ENCODE assay signal across 17 cellular contexts in genomic region chr12:56614627-56615026, GRCh38. TPM values are rescaled to one million over a fixed set of nuclear protein-coding genes. Genes with fewer than 3 reads are reported as not detected.
A peak's percentile ranks its signal among the peaks of the same experiment; 100 is the strongest.
DNase-seq lines count a peak whose midpoint lies in the region; ATAC-seq and TF ChIP-seq lines count a peak whose summit lies in the region.
"Had no signal": no experiment of that assay in that cellular context is flagged by ENCODE, and none has a peak within 500 bp of the region (broad histone marks: within the 10 kb centered on the region; RNA-seq: fewer than 3 reads in every experiment).

No MANE protein-coding gene starts in this region.

- peaks cover 11% of the 10 kb centered on the region for H3K4me1 Mint-ChIP-seq in activated naive CD8-positive, alpha-beta T cell treated with anti-CD3 and anti-CD28 coated beads for 36 hours
- peaks cover 18% of the 10 kb centered on the region for H3K4me1 Mint-ChIP-seq in activated naive CD8-positive, alpha-beta T cell treated with anti-CD3 and anti-CD28 coated beads, Interleukin-2, amount 50 U/mL, for 24 hours
- H3K4me1 Mint-ChIP-seq in activated B cell treated with CpG ODN at 0.5 μM for 24 hours: peaks cover 18% of the 10 kb centered on the region
- H3K4me1 Mint-ChIP-seq in effector memory CD8-positive, alpha-beta T cell (ENCODE audit: low read depth in 2 of 2): peaks cover 6 to 23% of the 10 kb centered on the region in 2 donors
- peaks cover 17 to 47% of the 10 kb centered on the region in 2 donors for H3K4me1 Mint-ChIP-seq in stimulated activated naive B cell treated with anti-CD40 and anti-IgM and Interleukin-4, amounts not matched to agents 10 μg/mL and 1 μg/mL and 100 μg/mL, for 72 hours

- intact Hi-C loops in activated B cell treated with CpG ODN at 0.5 μM for 24 hours (cut with micrococcal nuclease): no loop called here

- POLR2A ChIA-PET in activated B cell treated with CpG ODN at 0.5 μM for 24 hours (lab: Charles Lee): interaction anchor here (0.5 to 2.8 kb wide), 3 partner anchors 13 to 22 kb away, joined by 3 to 8 read pairs (median 3); partner anchors contain the start of gene BAZ2A

- no peak for TF ChIP-seq CTCF in activated B cell treated with CpG ODN at 0.5 μM for 24 hours (IDR thresholded peaks at IDR 0.05)
- no peak for TF ChIP-seq CTCF in foreskin fibroblast (IDR thresholded peaks at IDR 0.05; ENCODE audit: low read depth, low read length)

- peak overlapping the region; percentile 12 for H3K27ac Mint-ChIP-seq in activated naive CD8-positive, alpha-beta T cell treated with anti-CD3 and anti-CD28 coated beads for 36 hours
- no peak overlapping the region for H3K27ac Mint-ChIP-seq in activated naive CD8-positive, alpha-beta T cell treated with anti-CD3 and anti-CD28 coated beads, Interleukin-2, amount 50 U/mL, for 24 hours
- peak overlapping the region; percentile 47 for H3K27ac Mint-ChIP-seq in activated B cell treated with CpG ODN at 0.5 μM for 24 hours
- peak overlapping the region; percentile 7 to 41 for H3K27ac Mint-ChIP-seq in effector memory CD8-positive, alpha-beta T cell
- peak overlapping the region; percentile 80 for H3K27ac Mint-ChIP-seq in stimulated activated naive B cell treated with anti-CD40 and anti-IgM and Interleukin-4, amounts not matched to agents 10 μg/mL and 1 μg/mL and 100 μg/mL, for 72 hours

- no peaks in the 10 kb centered on the region for H3K9me3 Mint-ChIP-seq in activated naive CD8-positive, alpha-beta T cell treated with anti-CD3 and anti-CD28 coated beads for 36 hours
- H3K9me3 Mint-ChIP-seq in activated naive CD8-positive, alpha-beta T cell treated with anti-CD3 and anti-CD28 coated beads, Interleukin-2, amount 50 U/mL, for 24 hours: no peaks in the 10 kb centered on the region
- no peaks in the 10 kb centered on the region for H3K9me3 Mint-ChIP-seq in activated B cell treated with CpG ODN at 0.5 μM for 24 hours
- H3K9me3 Mint-ChIP-seq in effector memory CD8-positive, alpha-beta T cell: no peaks in the 10 kb centered on the region
- no peaks in the 10 kb centered on the region for H3K9me3 Mint-ChIP-seq in stimulated activated naive B cell treated with anti-CD40 and anti-IgM and Interleukin-4, amounts not matched to agents 10 μg/mL and 1 μg/mL and 100 μg/mL, for 72 hours

- no peak for DNase-seq in activated naive CD8-positive, alpha-beta T cell treated with anti-CD3 and anti-CD28 coated beads for 36 hours
- no peak for DNase-seq in activated naive CD8-positive, alpha-beta T cell treated with anti-CD3 and anti-CD28 coated beads, Interleukin-2, amount 50 U/mL, for 24 hours
- no peak for DNase-seq in activated B cell treated with CpG ODN at 0.5 μM for 24 hours
- DNase-seq in effector memory CD8-positive, alpha-beta T cell: no peak
- DNase-seq in stimulated activated naive B cell treated with anti-CD40 and anti-IgM and Interleukin-4, amounts not matched to agents 10 μg/mL and 1 μg/mL and 100 μg/mL, for 72 hours: no peak
- no peak for DNase-seq in dedifferentiated amniotic fluid mesenchymal stem cell (ENCODE audit: extremely low spot score)
- no peak for DNase-seq in NK-92 (lab: John Stamatoyannopoulos, UW; ENCODE audit: unreplicated experiment)
- DNase-seq in foreskin fibroblast: no peak
- DNase-seq: BE2C, COR-L47, DMS79, H7, Karpas-422, NCI-H1694, NCI-H2081, NCI-H2171 treated with DMSO at 0.1 percent for 48 hours, OCI-M1 had no signal

- CTCF ChIA-PET in activated B cell treated with CpG ODN at 0.5 μM for 24 hours (lab: Charles Lee): interaction anchor here (0.6 to 1.8 kb wide), 2 partner anchors 22 to 133 kb away, joined by 3 to 5 read pairs; no protein-coding TSS in a partner anchor

- H3K36me3 Mint-ChIP-seq in activated naive CD8-positive, alpha-beta T cell treated with anti-CD3 and anti-CD28 coated beads for 36 hours: peaks cover 40% of the 10 kb centered on the region
- H3K36me3 Mint-ChIP-seq in activated naive CD8-positive, alpha-beta T cell treated with anti-CD3 and anti-CD28 coated beads, Interleukin-2, amount 50 U/mL, for 24 hours (ENCODE audit: low read depth): peaks cover 57% of the 10 kb centered on the region
- peaks cover 95% of the 10 kb centered on the region for H3K36me3 Mint-ChIP-seq in activated B cell treated with CpG ODN at 0.5 μM for 24 hours (ENCODE audit: low read depth)
- H3K36me3 Mint-ChIP-seq in effector memory CD8-positive, alpha-beta T cell (ENCODE audit: insufficient read depth): peaks cover 96% of the 10 kb centered on the region
- peaks cover 58 to 68% of the 10 kb centered on the region in 2 donors for H3K36me3 Mint-ChIP-seq in stimulated activated naive B cell treated with anti-CD40 and anti-IgM and Interleukin-4, amounts not matched to agents 10 μg/mL and 1 μg/mL and 100 μg/mL, for 72 hours

- no peak overlapping the region for H3K4me3 ChIP-seq in foreskin fibroblast (ENCODE audit: low read depth in 1 of 2, low read length in 2 of 2)

- H3K27me3 Mint-ChIP-seq in activated naive CD8-positive, alpha-beta T cell treated with anti-CD3 and anti-CD28 coated beads for 36 hours: no peaks in the 10 kb centered on the region
- no peaks in the 10 kb centered on the region for H3K27me3 Mint-ChIP-seq in activated naive CD8-positive, alpha-beta T cell treated with anti-CD3 and anti-CD28 coated beads, Interleukin-2, amount 50 U/mL, for 24 hours
- no peaks in the 10 kb centered on the region for H3K27me3 Mint-ChIP-seq in activated B cell treated with CpG ODN at 0.5 μM for 24 hours
- no peaks in the 10 kb centered on the region for H3K27me3 Mint-ChIP-seq in effector memory CD8-positive, alpha-beta T cell
- H3K27me3 Mint-ChIP-seq in stimulated activated naive B cell treated with anti-CD40 and anti-IgM and Interleukin-4, amounts not matched to agents 10 μg/mL and 1 μg/mL and 100 μg/mL, for 72 hours: no peaks in the 10 kb centered on the region

- H3K4me3 Mint-ChIP-seq in activated naive CD8-positive, alpha-beta T cell treated with anti-CD3 and anti-CD28 coated beads for 36 hours: no peak overlapping the region
- no peak overlapping the region for H3K4me3 Mint-ChIP-seq in activated naive CD8-positive, alpha-beta T cell treated with anti-CD3 and anti-CD28 coated beads, Interleukin-2, amount 50 U/mL, for 24 hours
- H3K4me3 Mint-ChIP-seq in activated B cell treated with CpG ODN at 0.5 μM for 24 hours: no peak overlapping the region
- H3K4me3 Mint-ChIP-seq in effector memory CD8-positive, alpha-beta T cell: no peak overlapping the region
- no peak overlapping the region for H3K4me3 Mint-ChIP-seq in stimulated activated naive B cell treated with anti-CD40 and anti-IgM and Interleukin-4, amounts not matched to agents 10 μg/mL and 1 μg/mL and 100 μg/mL, for 72 hours

- no peak for ATAC-seq in activated naive CD8-positive, alpha-beta T cell treated with anti-CD3 and anti-CD28 coated beads, Interleukin-2, amount 50 U/mL, for 24 hours
- ATAC-seq in activated B cell treated with CpG ODN at 0.5 μM for 24 hours (ENCODE audit: low read depth): no peak
- ATAC-seq in effector memory CD8-positive, alpha-beta T cell (replicated peaks): no peak
- ATAC-seq in stimulated activated naive B cell treated with anti-CD40 and anti-IgM and Interleukin-4, amounts not matched to agents 10 μg/mL and 1 μg/mL and 100 μg/mL, for 72 hours (replicated peaks): no peak

RNA-seq across cellular contexts. Expression of gene BAZ2A, which starts 15.5 kb away (rescaled TPM):
- total RNA-seq in activated naive CD8-positive, alpha-beta T cell treated with anti-CD3 and anti-CD28 coated beads for 36 hours: 10 to 100 TPM; 65.4 to 65.8 TPM
- 153 and 192 TPM in 2 replicates for total RNA-seq in activated B cell treated with CpG ODN at 0.5 μM for 24 hours

RNA-seq across cellular contexts. Expression of gene ATP5F1B, which starts 31.2 kb away (rescaled TPM):
- 1,000 to 10,000 TPM in 1 of 2 experiments, 100 to 1,000 TPM in 1; 996 to 1,010 TPM for total RNA-seq in activated naive CD8-positive, alpha-beta T cell treated with anti-CD3 and anti-CD28 coated beads for 36 hours
- total RNA-seq in activated B cell treated with CpG ODN at 0.5 μM for 24 hours: 499 and 503 TPM in 2 replicates
